In the genomic region with DNA sequence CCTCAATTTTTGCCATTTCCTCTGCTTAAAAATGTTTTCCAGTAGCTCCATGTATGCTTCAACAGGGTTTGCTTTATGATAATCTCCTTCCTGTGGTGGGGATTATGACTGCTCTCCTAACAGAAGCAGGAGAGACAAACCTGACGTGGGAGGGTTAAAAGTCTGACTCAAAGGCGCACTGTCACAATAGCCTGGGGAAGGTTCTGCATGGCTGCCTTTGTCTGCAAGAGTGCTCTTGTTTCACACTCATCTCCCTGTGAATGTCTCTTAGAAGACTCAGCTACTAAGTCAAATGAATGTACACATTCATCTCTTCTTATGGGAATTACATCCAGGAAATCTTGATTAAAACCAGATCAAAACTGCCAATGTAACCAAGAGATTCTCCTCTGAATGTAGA, we compare ENCODE assay signal across 11 cellular contexts.
DNase-seq lines count a peak whose midpoint lies in the region; ATAC-seq, FAIRE-seq and TF ChIP-seq lines count a peak whose summit lies in the region.
"Had no signal": no experiment of that assay in that cellular context is flagged by ENCODE, and none has a peak within 500 bp of the region (broad histone marks: within the 10 kb centered on the region; RNA-seq: fewer than 3 reads in every experiment).

No MANE protein-coding gene starts in this region.

- H3K79me2 ChIP-seq in astrocyte (ENCODE audit: insufficient read depth, low read length): no peaks in the 10 kb centered on the region

- intact Hi-C loops in body of pancreas (cut with DNase I): no loop called here

- H3K4me2 ChIP-seq in astrocyte (ENCODE audit: low read length): peak overlapping the region; percentile 27

- H3K4me3 Mint-ChIP-seq in activated naive CD4-positive, alpha-beta T cell treated with anti-CD3 and anti-CD28 coated beads, Interleukin-2, amount 50 U/mL, for 24 hours: no peak overlapping the region
- H3K4me3 Mint-ChIP-seq in activated naive CD4-positive, alpha-beta T cell treated with anti-CD3 and anti-CD28 coated beads, Interleukin-2, amount 10 ng/mL, durations not matched to agents 7 days and 5 days: no peak overlapping the region
- no peak overlapping the region for H3K4me3 Mint-ChIP-seq in astrocyte (ENCODE audit: unreplicated experiment)
- no peak overlapping the region for H3K4me3 Mint-ChIP-seq in stimulated activated memory B cell treated with anti-CD40 and anti-IgM and Interleukin-4, amounts not matched to agents 10 μg/mL and 1 μg/mL and 100 μg/mL, for 72 hours
- H3K4me3 Mint-ChIP-seq in naive thymus-derived CD8-positive, alpha-beta T cell: no peak overlapping the region
- H3K4me3 Mint-ChIP-seq: CD4-positive, CD25-positive, alpha-beta regulatory T cell had no signal

- H3K27ac ChIP-seq in astrocyte (ENCODE audit: low read depth, low read length): no peak overlapping the region
- no peak overlapping the region for H3K27ac ChIP-seq in body of pancreas
- H3K27ac ChIP-seq: SJCRH30 had no signal

- no peak for TF ChIP-seq POLR2A in body of pancreas (IDR thresholded peaks at IDR 0.05)

- peak overlapping the region; percentile 70 for H3K27ac Mint-ChIP-seq in activated naive CD4-positive, alpha-beta T cell treated with anti-CD3 and anti-CD28 coated beads, Interleukin-2, amount 50 U/mL, for 24 hours
- no peak overlapping the region for H3K27ac Mint-ChIP-seq in activated naive CD4-positive, alpha-beta T cell treated with anti-CD3 and anti-CD28 coated beads, Interleukin-2, amount 10 ng/mL, durations not matched to agents 7 days and 5 days
- peak overlapping the region; percentile 20 for H3K27ac Mint-ChIP-seq in astrocyte (ENCODE audit: unreplicated experiment)
- no peak overlapping the region for H3K27ac Mint-ChIP-seq in stimulated activated memory B cell treated with anti-CD40 and anti-IgM and Interleukin-4, amounts not matched to agents 10 μg/mL and 1 μg/mL and 100 μg/mL, for 72 hours
- H3K27ac Mint-ChIP-seq in naive thymus-derived CD8-positive, alpha-beta T cell: no peak overlapping the region
- H3K27ac Mint-ChIP-seq: activated T-helper 2 cell treated with anti-CD3 and anti-CD28 coated beads, Interferon-gamma antibody, Interleukin-2, Interleukin-4, amounts not matched to agents 10 μg/mL and 5 μg/mL and 100 μg/mL, durations not matched to agents 14 hours and 24 hours and 36 hours; CD4-positive, CD25-positive, alpha-beta regulatory T cell had no signal

- H3K4me3 ChIP-seq in astrocyte (ENCODE audit: insufficient read depth, low read depth, low read length) (no peak overlapping the region), body of pancreas (no peak overlapping the region)
- H3K4me3 ChIP-seq: SJCRH30 had no signal

- H3K36me3 ChIP-seq in astrocyte (ENCODE audit: insufficient read depth, low read length) (no peaks in the 10 kb centered on the region), body of pancreas (replicated peaks in 1 of 2; ENCODE audit: insufficient read depth in 1 of 2, low read depth in 2 of 2) (no peaks in the 10 kb centered on the region)
- H3K36me3 ChIP-seq: SJCRH30 had no signal

- ATAC-seq in HG03159 (IDR thresholded peaks at IDR 0.05; ENCODE audit: unreplicated experiment) (peak; percentile 50), body of pancreas (no peak)
- peak; percentile 53 for ATAC-seq in stimulated activated memory B cell treated with anti-CD40 and anti-IgM and Interleukin-4, amounts not matched to agents 10 μg/mL and 1 μg/mL and 100 μg/mL, for 72 hours
- ATAC-seq in naive thymus-derived CD8-positive, alpha-beta T cell: no peak

- H3K27me3 Mint-ChIP-seq in activated naive CD4-positive, alpha-beta T cell treated with anti-CD3 and anti-CD28 coated beads, Interleukin-2, amount 50 U/mL, for 24 hours: peaks cover 1% of the 10 kb centered on the region
- peaks cover 25% of the 10 kb centered on the region for H3K27me3 Mint-ChIP-seq in activated naive CD4-positive, alpha-beta T cell treated with anti-CD3 and anti-CD28 coated beads, Interleukin-2, amount 10 ng/mL, durations not matched to agents 7 days and 5 days
- no peaks in the 10 kb centered on the region for H3K27me3 Mint-ChIP-seq in astrocyte (ENCODE audit: low read depth, unreplicated experiment)
- H3K27me3 Mint-ChIP-seq in stimulated activated memory B cell treated with anti-CD40 and anti-IgM and Interleukin-4, amounts not matched to agents 10 μg/mL and 1 μg/mL and 100 μg/mL, for 72 hours: peaks cover 20% of the 10 kb centered on the region
- peaks cover 0 to 3% (median 0%) of the 10 kb centered on the region in 5 donors for H3K27me3 Mint-ChIP-seq in naive thymus-derived CD8-positive, alpha-beta T cell

- H3K4me1 Mint-ChIP-seq in activated naive CD4-positive, alpha-beta T cell treated with anti-CD3 and anti-CD28 coated beads, Interleukin-2, amount 50 U/mL, for 24 hours: peaks cover 35% of the 10 kb centered on the region
- H3K4me1 Mint-ChIP-seq in activated naive CD4-positive, alpha-beta T cell treated with anti-CD3 and anti-CD28 coated beads, Interleukin-2, amount 10 ng/mL, durations not matched to agents 7 days and 5 days: peaks cover 4% of the 10 kb centered on the region
- H3K4me1 Mint-ChIP-seq in astrocyte (ENCODE audit: low read depth, unreplicated experiment): peaks cover 16% of the 10 kb centered on the region
- peaks cover 6% of the 10 kb centered on the region for H3K4me1 Mint-ChIP-seq in stimulated activated memory B cell treated with anti-CD40 and anti-IgM and Interleukin-4, amounts not matched to agents 10 μg/mL and 1 μg/mL and 100 μg/mL, for 72 hours
- H3K4me1 Mint-ChIP-seq in naive thymus-derived CD8-positive, alpha-beta T cell: peaks cover 7 to 23% (median 14%) of the 10 kb centered on the region in 4 donors
- H3K4me1 Mint-ChIP-seq: CD4-positive, CD25-positive, alpha-beta regulatory T cell had no signal

- H3K9me3 ChIP-seq in astrocyte (ENCODE audit: insufficient read depth, low read depth, low read length): no peaks in the 10 kb centered on the region
- no peaks in the 10 kb centered on the region for H3K9me3 ChIP-seq in body of pancreas
- H3K9me3 ChIP-seq: SJCRH30 had no signal

- no peak for DNase-seq in activated naive CD4-positive, alpha-beta T cell treated with anti-CD3 and anti-CD28 coated beads, Interleukin-2, amount 10 ng/mL, durations not matched to agents 7 days and 5 days
- peak; percentile 66 for DNase-seq in astrocyte (ENCODE audit: low read depth)
- no peak for DNase-seq in body of pancreas
- DNase-seq in naive thymus-derived CD8-positive, alpha-beta T cell: no peak
- DNase-seq in effector CD4-positive, alpha-beta T cell: no peak

- H3K36me3 Mint-ChIP-seq in activated naive CD4-positive, alpha-beta T cell treated with anti-CD3 and anti-CD28 coated beads, Interleukin-2, amount 50 U/mL, for 24 hours: peaks cover 6% of the 10 kb centered on the region
- no peaks in the 10 kb centered on the region for H3K36me3 Mint-ChIP-seq in activated naive CD4-positive, alpha-beta T cell treated with anti-CD3 and anti-CD28 coated beads, Interleukin-2, amount 10 ng/mL, durations not matched to agents 7 days and 5 days
- H3K36me3 Mint-ChIP-seq in astrocyte (ENCODE audit: low read depth, unreplicated experiment): no peaks in the 10 kb centered on the region
- no peaks in the 10 kb centered on the region for H3K36me3 Mint-ChIP-seq in stimulated activated memory B cell treated with anti-CD40 and anti-IgM and Interleukin-4, amounts not matched to agents 10 μg/mL and 1 μg/mL and 100 μg/mL, for 72 hours
- peaks cover 0 to 6% (median 3%) of the 10 kb centered on the region in 3 donors for H3K36me3 Mint-ChIP-seq in naive thymus-derived CD8-positive, alpha-beta T cell
- H3K36me3 Mint-ChIP-seq: CD4-positive, CD25-positive, alpha-beta regulatory T cell had no signal

- peak overlapping the region; percentile 21 for H2AFZ ChIP-seq in astrocyte (ENCODE audit: low read depth, low read length)

- no peak for TF ChIP-seq CTCF in astrocyte (IDR thresholded peaks at IDR 0.05; ENCODE audit: insufficient read depth, low read depth, low read length)
- no peak for TF ChIP-seq CTCF in body of pancreas (IDR thresholded peaks at IDR 0.05)

- H3K9ac ChIP-seq in astrocyte (ENCODE audit: low read length): no peak overlapping the region

- POLR2A ChIA-PET in naive thymus-derived CD8-positive, alpha-beta T cell (lab: Charles Lee): no interaction called here

- WGBS in body of pancreas, 2 donors: 57 to 65% methylated on average over 2 of the region's 2 CpGs

- CTCF ChIA-PET in activated naive CD4-positive, alpha-beta T cell treated with anti-CD3 and anti-CD28 coated beads, Interleukin-2, amount 10 ng/mL, durations not matched to agents 7 days and 5 days (lab: Charles Lee): interaction anchor here (1.2 to 1.5 kb wide), 2 partner anchors 73 to 79 kb away, joined by 3 read pairs; no protein-coding TSS in a partner anchor

- H3K4me1 ChIP-seq in astrocyte (ENCODE audit: insufficient read depth, low read length) (peaks cover 13% of the 10 kb centered on the region), body of pancreas (no peaks in the 10 kb centered on the region)

- FAIRE-seq in astrocyte (lab: Jason Lieb, UNC): peak; percentile 95

- H4K20me1 ChIP-seq in astrocyte (ENCODE audit: insufficient read depth, low read length): no peaks in the 10 kb centered on the region

- no peaks in the 10 kb centered on the region for H3K9me3 Mint-ChIP-seq in activated naive CD4-positive, alpha-beta T cell treated with anti-CD3 and anti-CD28 coated beads, Interleukin-2, amount 50 U/mL, for 24 hours
- H3K9me3 Mint-ChIP-seq in activated naive CD4-positive, alpha-beta T cell treated with anti-CD3 and anti-CD28 coated beads, Interleukin-2, amount 10 ng/mL, durations not matched to agents 7 days and 5 days: peaks cover 4% of the 10 kb centered on the region
- peaks cover 5% of the 10 kb centered on the region for H3K9me3 Mint-ChIP-seq in astrocyte (ENCODE audit: unreplicated experiment)
- no peaks in the 10 kb centered on the region for H3K9me3 Mint-ChIP-seq in stimulated activated memory B cell treated with anti-CD40 and anti-IgM and Interleukin-4, amounts not matched to agents 10 μg/mL and 1 μg/mL and 100 μg/mL, for 72 hours
- peaks cover 0 to 11% (median 0%) of the 10 kb centered on the region in 9 donors for H3K9me3 Mint-ChIP-seq in naive thymus-derived CD8-positive, alpha-beta T cell
- H3K9me3 Mint-ChIP-seq: activated T-helper 2 cell treated with anti-CD3 and anti-CD28 coated beads, Interferon-gamma antibody, Interleukin-2, Interleukin-4, amounts not matched to agents 10 μg/mL and 5 μg/mL and 100 μg/mL, durations not matched to agents 14 hours and 24 hours and 36 hours; CD4-positive, CD25-positive, alpha-beta regulatory T cell had no signal

- H3K27me3 ChIP-seq in astrocyte (ENCODE audit: insufficient read depth, low read length): no peaks in the 10 kb centered on the region
- H3K27me3 ChIP-seq in body of pancreas: peaks cover 0 to 4% of the 10 kb centered on the region in 2 donors
- H3K27me3 ChIP-seq: SJCRH30 had no signal

Comparison
In these comparisons a context has a peak if more than half of its experiments do, and no peak if none do; other contexts are left out.
1. H3K27ac Mint-ChIP-seq: peak in activated naive CD4-positive, alpha-beta T cell treated with anti-CD3 and anti-CD28 coated beads, Interleukin-2, amount 50 U/mL, for 24 hours (single experiment) and astrocyte (single experiment); none in activated naive CD4-positive, alpha-beta T cell treated with anti-CD3 and anti-CD28 coated beads, Interleukin-2, amount 10 ng/mL, durations not matched to agents 7 days and 5 days (single experiment), stimulated activated memory B cell treated with anti-CD40 and anti-IgM and Interleukin-4, amounts not matched to agents 10 μg/mL and 1 μg/mL and 100 μg/mL, for 72 hours (single experiment) and naive thymus-derived CD8-positive, alpha-beta T cell (0 of 10).
2. ATAC-seq: peak in HG03159 (single experiment) and stimulated activated memory B cell treated with anti-CD40 and anti-IgM and Interleukin-4, amounts not matched to agents 10 μg/mL and 1 μg/mL and 100 μg/mL, for 72 hours (single experiment); none in body of pancreas (single experiment) and naive thymus-derived CD8-positive, alpha-beta T cell (0 of 2).